Comparison of ENCODE assay signal across 14 cellular contexts in genomic region chr6:11139051-11139960, GRCh38. TPM values are rescaled to one million over a fixed set of nuclear protein-coding genes. Genes with fewer than 3 reads are reported as not detected.
DNase-seq lines count a peak whose midpoint lies in the region; ATAC-seq and TF ChIP-seq lines count a peak whose summit lies in the region.
"Had no signal": no experiment of that assay in that cellular context is flagged by ENCODE, and none has a peak within 500 bp of the region (broad histone marks: within the 10 kb centered on the region; RNA-seq: fewer than 3 reads in every experiment).

No MANE protein-coding gene starts in this region.

- in situ Hi-C loops in mammary epithelial cell (cut with MboI; ENCODE audit: low sequenced_read_pairs in 2 of 2), result no loop called here

- H3K4me1 ChIP-seq in mammary epithelial cell (ENCODE audit: insufficient read depth, low read length), result peaks cover 51% of the 10 kb centered on the region
- peaks cover 0 to 13% (median 0%) of the 10 kb centered on the region in 9 donors for H3K4me1 ChIP-seq in heart right ventricle

- H3K79me2 ChIP-seq in mammary epithelial cell (ENCODE audit: insufficient read depth, low read length), result peaks cover 15% of the 10 kb centered on the region

- peak overlapping the region; percentile 76 for H3K4me2 ChIP-seq in mammary epithelial cell (ENCODE audit: insufficient read depth, low read depth, low read length)

- H3K9me3 ChIP-seq in mammary epithelial cell (replicated peaks; ENCODE audit: insufficient read depth, low read length) (no peaks in the 10 kb centered on the region), heart right ventricle (no peaks in the 10 kb centered on the region)

- TSS peak; percentile 37 for BruUV-seq in mammary epithelial cell (replicated peaks; lab: Mats Ljungman, UMichigan)

- WGBS in mammary epithelial cell (ENCODE audit: low coverage, missing lambda C conversion rate), result 0% methylated on average over 2 of the region's 3 CpGs
- 89 to 91% methylated on average over 3 of the region's 3 CpGs for whole genome bisulfite sequencing in heart right ventricle, 2 donors

- H3K27ac ChIP-seq in mammary epithelial cell (ENCODE audit: insufficient read depth, low read depth, low read length), result peak overlapping the region; percentile 94
- H3K27ac ChIP-seq in heart right ventricle, result no peak overlapping the region
- H3K27ac ChIP-seq: SK-N-MC had no signal

- H3K27me3 ChIP-seq in mammary epithelial cell (ENCODE audit: insufficient read depth, low read length) (no peaks in the 10 kb centered on the region), heart right ventricle (no peaks in the 10 kb centered on the region)

- DNase-seq in activated naive CD4-positive, alpha-beta T cell treated with anti-CD3 and anti-CD28 coated beads for 36 hours, result no peak
- DNase-seq in activated naive CD4-positive, alpha-beta T cell treated with anti-CD3 and anti-CD28 coated beads, Interleukin-2, amount 10 ng/mL, durations not matched to agents 7 days and 5 days, result no peak
- DNase-seq in HPDE6-E6E7 (ENCODE audit: extremely low spot score), result peak; percentile 78
- DNase-seq in mammary epithelial cell, result peak; percentile 97
- no peak for DNase-seq in stimulated activated naive CD8-positive, alpha-beta T cell treated with anti-CD3 and anti-CD28 coated beads, Interleukin-15, Interleukin-2, amounts not matched to agents 100 U/mL and 50 U/mL, for 24 hours
- no peak for DNase-seq in kidney glomerular epithelial cell (lab: John Stamatoyannopoulos, UW)
- no peak for DNase-seq in GM03348 (ENCODE audit: low spot score)
- DNase-seq in heart right ventricle, result no peak
- DNase-seq: naive thymus-derived CD8-positive, alpha-beta T cell; NCI-H2227 treated with DMSO at 0.1 percent for 48 hours; stimulated activated CD4-positive, alpha-beta T cell treated with anti-CD3 and anti-CD28 coated beads, Interleukin-15, amount 100 ng/mL, for 24 hours; substantia nigra had no signal

- CTCF ChIA-PET in activated naive CD4-positive, alpha-beta T cell treated with anti-CD3 and anti-CD28 coated beads for 36 hours (lab: Charles Lee), result interaction anchor here (0.7 to 1.8 kb wide), 2 partner anchors 189 to 357 kb away, joined by 3 to 9 read pairs; no protein-coding TSS in a partner anchor
- CTCF ChIA-PET in activated naive CD4-positive, alpha-beta T cell treated with anti-CD3 and anti-CD28 coated beads, Interleukin-2, amount 10 ng/mL, durations not matched to agents 7 days and 5 days (lab: Charles Lee), result interaction anchor here (0.6 to 1.6 kb wide), 2 partner anchors 32 to 357 kb away, joined by 3 to 6 read pairs; no protein-coding TSS in a partner anchor
- CTCF ChIA-PET in mammary epithelial cell (lab: Charles Lee; ENCODE audit: low non-redundant PET), result no interaction called here

- H3K36me3 ChIP-seq in mammary epithelial cell (ENCODE audit: insufficient read depth, low read length), result peaks cover 9% of the 10 kb centered on the region
- H3K36me3 ChIP-seq in heart right ventricle, result peaks cover 0 to 22% (median 0%) of the 10 kb centered on the region in 9 donors

- no peaks in the 10 kb centered on the region for H3K9me3 Mint-ChIP-seq in activated naive CD4-positive, alpha-beta T cell treated with anti-CD3 and anti-CD28 coated beads for 36 hours
- H3K9me3 Mint-ChIP-seq in activated naive CD4-positive, alpha-beta T cell treated with anti-CD3 and anti-CD28 coated beads, Interleukin-2, amount 10 ng/mL, durations not matched to agents 7 days and 5 days, result no peaks in the 10 kb centered on the region
- H3K9me3 Mint-ChIP-seq: dendritic cell treated with granulocyte-macrophage colony-stimulating factor and Interleukin-4, amounts not matched to agents 40 ng/mL and 50 ng/mL, for 4 days; naive thymus-derived CD8-positive, alpha-beta T cell had no signal

- peak; percentile 94 for ATAC-seq in stimulated activated naive CD8-positive, alpha-beta T cell treated with anti-CD3 and anti-CD28 coated beads, Interleukin-15, Interleukin-2, amounts not matched to agents 100 U/mL and 50 U/mL, for 24 hours
- ATAC-seq in heart right ventricle, result no peak
- ATAC-seq: naive thymus-derived CD8-positive, alpha-beta T cell had no signal

- peak overlapping the region; percentile 27 for H3K27ac Mint-ChIP-seq in activated naive CD4-positive, alpha-beta T cell treated with anti-CD3 and anti-CD28 coated beads for 36 hours
- H3K27ac Mint-ChIP-seq in activated naive CD4-positive, alpha-beta T cell treated with anti-CD3 and anti-CD28 coated beads, Interleukin-2, amount 10 ng/mL, durations not matched to agents 7 days and 5 days, result no peak overlapping the region
- H3K27ac Mint-ChIP-seq: dendritic cell treated with granulocyte-macrophage colony-stimulating factor and Interleukin-4, amounts not matched to agents 40 ng/mL and 50 ng/mL, for 4 days had no signal

- no peak overlapping the region for H2AFZ ChIP-seq in mammary epithelial cell (ENCODE audit: low read depth, low read length)

- no peaks in the 10 kb centered on the region for H4K20me1 ChIP-seq in mammary epithelial cell (ENCODE audit: insufficient read depth, low read length)

- H3K4me3 Mint-ChIP-seq in activated naive CD4-positive, alpha-beta T cell treated with anti-CD3 and anti-CD28 coated beads for 36 hours, result no peak overlapping the region
- no peak overlapping the region for H3K4me3 Mint-ChIP-seq in activated naive CD4-positive, alpha-beta T cell treated with anti-CD3 and anti-CD28 coated beads, Interleukin-2, amount 10 ng/mL, durations not matched to agents 7 days and 5 days
- H3K4me3 Mint-ChIP-seq: dendritic cell treated with granulocyte-macrophage colony-stimulating factor and Interleukin-4, amounts not matched to agents 40 ng/mL and 50 ng/mL, for 4 days; naive thymus-derived CD8-positive, alpha-beta T cell had no signal

- no peaks in the 10 kb centered on the region for H3K27me3 Mint-ChIP-seq in activated naive CD4-positive, alpha-beta T cell treated with anti-CD3 and anti-CD28 coated beads for 36 hours (ENCODE audit: low read depth)
- H3K27me3 Mint-ChIP-seq in activated naive CD4-positive, alpha-beta T cell treated with anti-CD3 and anti-CD28 coated beads, Interleukin-2, amount 10 ng/mL, durations not matched to agents 7 days and 5 days, result peaks cover 13% of the 10 kb centered on the region
- H3K27me3 Mint-ChIP-seq: dendritic cell treated with granulocyte-macrophage colony-stimulating factor and Interleukin-4, amounts not matched to agents 40 ng/mL and 50 ng/mL, for 4 days had no signal

- dilution Hi-C loops in mammary epithelial cell (cut with HindIII; ENCODE audit: low sequenced_read_pairs), result loop anchor here (5.0 kb wide), 1 partner anchor 42 kb away; no protein-coding TSS in a partner anchor

- H3K36me3 Mint-ChIP-seq in activated naive CD4-positive, alpha-beta T cell treated with anti-CD3 and anti-CD28 coated beads for 36 hours (ENCODE audit: low read depth), result peaks cover 14% of the 10 kb centered on the region
- H3K36me3 Mint-ChIP-seq in activated naive CD4-positive, alpha-beta T cell treated with anti-CD3 and anti-CD28 coated beads, Interleukin-2, amount 10 ng/mL, durations not matched to agents 7 days and 5 days, result peaks cover 12% of the 10 kb centered on the region

- TF ChIP-seq CTCF in mammary epithelial cell (conservative IDR thresholded peaks at IDR 0.05 in 1 of 2, IDR thresholded peaks at IDR 0.05 in 1 of 2; ENCODE audit: extremely low read depth in 1 of 2, insufficient read depth in 1 of 2, low read depth in 1 of 2, low read length in 2 of 2) (no peak), heart right ventricle (IDR thresholded peaks at IDR 0.05) (no peak)

- H3K4me3 ChIP-seq in mammary epithelial cell (replicated peaks in 1 of 3; ENCODE audit: insufficient read depth in 1 of 3, low read depth in 2 of 3, low read length in 3 of 3) (peak overlapping the region in 2 of 3 experiments; percentile 2 to 23), heart right ventricle (no peak overlapping the region)
- H3K4me3 ChIP-seq: SK-N-MC had no signal

- peak overlapping the region; percentile 15 for H3K9ac ChIP-seq in mammary epithelial cell (ENCODE audit: insufficient read depth, low read length)

- intact Hi-C loops in activated naive CD4-positive, alpha-beta T cell treated with anti-CD3 and anti-CD28 coated beads for 36 hours (cut with micrococcal nuclease), result no loop called here
- intact Hi-C loops in mammary epithelial cell (cut with micrococcal nuclease) (loop anchor here (1.0 to 2.0 kb wide), 3 partner anchors 46 to 205 kb away; partner anchors contain the start of gene SMIM13), heart right ventricle (cut with DNase I) (no loop called here)

- H3K4me1 Mint-ChIP-seq in activated naive CD4-positive, alpha-beta T cell treated with anti-CD3 and anti-CD28 coated beads for 36 hours (ENCODE audit: low read depth), result peaks cover 17% of the 10 kb centered on the region
- no peaks in the 10 kb centered on the region for H3K4me1 Mint-ChIP-seq in activated naive CD4-positive, alpha-beta T cell treated with anti-CD3 and anti-CD28 coated beads, Interleukin-2, amount 10 ng/mL, durations not matched to agents 7 days and 5 days

RNA-seq across cellular contexts. Expression of gene ERVFRD-1, which starts 27.8 kb away (rescaled TPM):
- total RNA-seq in activated naive CD4-positive, alpha-beta T cell treated with anti-CD3 and anti-CD28 coated beads for 36 hours, result not detected
- not detected for total RNA-seq in mammary epithelial cell
- polyA plus RNA-seq in mammary epithelial cell, result not detected
- polyA minus RNA-seq in mammary epithelial cell, result not detected
- under 1 TPM in 2 of 10 donors, not detected in 8; 0.11 to 0.23 TPM for total RNA-seq in heart right ventricle
- polyA plus RNA-seq in heart right ventricle, result under 1 TPM; 0.01 to 0.07 TPM
- total RNA-seq: naive thymus-derived CD8-positive, alpha-beta T cell had no signal

RNA-seq across cellular contexts. Expression of gene SMIM13, which starts 45.7 kb away (rescaled TPM):
- total RNA-seq in activated naive CD4-positive, alpha-beta T cell treated with anti-CD3 and anti-CD28 coated beads for 36 hours, result 1 to 10 TPM; 5.7 to 7.1 TPM
- total RNA-seq in mammary epithelial cell, result 10 to 100 TPM; 12.3 to 17.5 TPM
- 3.5 TPM for polyA plus RNA-seq in mammary epithelial cell
- 0.36 TPM for polyA minus RNA-seq in mammary epithelial cell
- total RNA-seq in heart right ventricle, result 10 to 100 TPM; 10.5 to 14.6 (median 11.8) TPM
- 1 to 10 TPM; 3.0 to 8.3 TPM for polyA plus RNA-seq in heart right ventricle

Comparison
In these comparisons a context has a peak if more than half of its experiments do, and no peak if none do; other contexts are left out.
1. DNase-seq: peak in HPDE6-E6E7 (single experiment) and mammary epithelial cell (single experiment); none in activated naive CD4-positive, alpha-beta T cell treated with anti-CD3 and anti-CD28 coated beads for 36 hours (single experiment), activated naive CD4-positive, alpha-beta T cell treated with anti-CD3 and anti-CD28 coated beads, Interleukin-2, amount 10 ng/mL, durations not matched to agents 7 days and 5 days (single experiment), stimulated activated naive CD8-positive, alpha-beta T cell treated with anti-CD3 and anti-CD28 coated beads, Interleukin-15, Interleukin-2, amounts not matched to agents 100 U/mL and 50 U/mL, for 24 hours (single experiment), kidney glomerular epithelial cell (single experiment), GM03348 (single experiment) and heart right ventricle (0 of 2).
2. H3K4me3 ChIP-seq: peak in mammary epithelial cell (2 of 3); none in heart right ventricle (0 of 10).